8 cellular contexts compared by ENCODE assay signal in the genomic region with DNA sequence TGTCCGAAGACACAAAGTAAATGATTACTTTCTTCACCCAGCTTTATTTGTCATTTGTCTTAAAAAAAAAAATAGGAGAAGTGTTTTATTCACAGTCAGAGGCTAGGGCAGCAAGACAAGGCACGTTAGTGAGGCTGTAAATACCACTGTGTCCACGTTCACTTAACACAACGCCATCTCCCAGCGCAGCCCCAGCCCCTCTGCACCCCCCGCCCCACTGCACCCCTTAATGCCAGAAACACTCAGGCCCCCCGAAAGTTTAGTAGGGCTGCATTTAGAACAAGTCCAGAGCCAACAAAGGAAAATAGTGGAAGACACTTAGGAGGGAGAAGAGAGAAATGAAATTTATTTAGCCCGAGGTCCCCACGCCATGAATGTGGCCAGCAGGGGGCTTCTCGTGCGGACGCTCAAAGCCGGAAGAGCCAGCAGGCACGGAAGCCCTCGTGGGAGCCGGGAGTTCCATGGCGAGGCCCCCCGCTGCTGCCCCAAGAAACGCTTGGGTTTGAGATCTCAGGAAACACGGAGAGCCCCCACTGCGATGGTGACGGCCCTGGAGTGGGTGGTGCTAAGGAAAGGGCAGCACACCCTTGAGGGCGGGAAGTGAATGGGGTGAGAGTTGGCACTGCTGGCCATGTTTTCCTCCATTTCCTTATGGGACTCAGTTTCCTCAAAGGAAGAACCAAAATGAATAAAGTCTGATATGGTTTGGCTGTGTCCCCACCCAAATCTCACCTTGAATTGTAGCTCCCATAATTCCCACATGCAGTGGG. TPM values are rescaled to one million over a fixed set of nuclear protein-coding genes. Genes with fewer than 3 reads are reported as not detected.
DNase-seq lines count a peak whose midpoint lies in the region; ATAC-seq and TF ChIP-seq lines count a peak whose summit lies in the region.

No MANE protein-coding gene starts in this region.

- H3K36me3 Mint-ChIP-seq in naive B cell, result no peaks in the 10 kb centered on the region
- no peaks in the 10 kb centered on the region for H3K36me3 Mint-ChIP-seq in stimulated activated naive CD8-positive, alpha-beta T cell treated with anti-CD3 and anti-CD28 coated beads, Interleukin-15, Interleukin-2, amounts not matched to agents 100 ng/mL and 50 ng/mL, for 24 hours (ENCODE audit: low read depth)

- peak overlapping the region; percentile 49 for H3K4me3 ChIP-seq in AG04449 (ENCODE audit: low read depth, low read length)

- H3K9me3 Mint-ChIP-seq in naive B cell, result peaks cover 0 to 2% (median 0%) of the 10 kb centered on the region in 7 donors
- H3K9me3 Mint-ChIP-seq in stimulated activated naive CD8-positive, alpha-beta T cell treated with anti-CD3 and anti-CD28 coated beads, Interleukin-15, Interleukin-2, amounts not matched to agents 100 ng/mL and 50 ng/mL, for 24 hours, result peaks cover 11% of the 10 kb centered on the region

- peaks cover 5 to 19% (median 10%) of the 10 kb centered on the region in 3 donors for H3K27me3 Mint-ChIP-seq in naive B cell
- H3K27me3 Mint-ChIP-seq in stimulated activated naive CD8-positive, alpha-beta T cell treated with anti-CD3 and anti-CD28 coated beads, Interleukin-15, Interleukin-2, amounts not matched to agents 100 ng/mL and 50 ng/mL, for 24 hours, result peaks cover 22% of the 10 kb centered on the region

- peak overlapping the region; percentile 77 to 94 (median 88) for H3K27ac Mint-ChIP-seq in naive B cell
- H3K27ac Mint-ChIP-seq in stimulated activated naive CD8-positive, alpha-beta T cell treated with anti-CD3 and anti-CD28 coated beads, Interleukin-15, Interleukin-2, amounts not matched to agents 100 ng/mL and 50 ng/mL, for 24 hours, result peak overlapping the region; percentile 83

- TF ChIP-seq CTCF in AG04449 (IDR thresholded peaks at IDR 0.05; ENCODE audit: insufficient read depth, low read length, missing control alignments), result peak; percentile 73

- no peak for DNase-seq in AG04449 (ENCODE audit: low read depth, low spot score)
- DNase-seq in GM19238 (ENCODE audit: insufficient read length, low spot score), result peak; percentile 51
- peak; percentile 55 for DNase-seq in NCI-H69 (lab: John Stamatoyannopoulos, UW)
- DNase-seq in activated T-cell treated with anti-CD3 and anti-CD28 coated beads, Interleukin-2, amount 50 U/mL, for 1 hour, result peak; percentile 59
- DNase-seq in naive B cell, result peak; percentile 58

- CTCF ChIA-PET in AG04449 (lab: Yijun Ruan, JAX), result interaction anchor here (0.6 to 9.2 kb wide), 18 partner anchors 10 to 916 kb away, joined by 3 to 198 read pairs (median 5); no protein-coding TSS in a partner anchor

- H3K4me3 Mint-ChIP-seq in naive B cell, result peak overlapping the region; percentile 82 to 95 (median 88)
- peak overlapping the region; percentile 67 for H3K4me3 Mint-ChIP-seq in stimulated activated naive CD8-positive, alpha-beta T cell treated with anti-CD3 and anti-CD28 coated beads, Interleukin-15, Interleukin-2, amounts not matched to agents 100 ng/mL and 50 ng/mL, for 24 hours

- peak; percentile 49 for ATAC-seq in esophagus mucosa
- peak; percentile 57 to 69 for ATAC-seq in naive B cell (ENCODE audit: low read depth in 2 of 2)
- no peak for ATAC-seq in HG02798 (IDR thresholded peaks at IDR 0.05; ENCODE audit: poor library complexity, unreplicated experiment)

- H3K4me1 Mint-ChIP-seq in naive B cell, result peaks cover 7 to 15% (median 12%) of the 10 kb centered on the region in 3 donors
- peaks cover 43% of the 10 kb centered on the region for H3K4me1 Mint-ChIP-seq in stimulated activated naive CD8-positive, alpha-beta T cell treated with anti-CD3 and anti-CD28 coated beads, Interleukin-15, Interleukin-2, amounts not matched to agents 100 ng/mL and 50 ng/mL, for 24 hours (ENCODE audit: low read depth)

- POLR2A ChIA-PET in AG04449 (lab: Yijun Ruan, JAX), result no interaction called here

RNA-seq across cellular contexts. Expression of gene IYD, which starts 50.2 kb away (rescaled TPM):
- not detected for total RNA-seq in esophagus mucosa
- not detected for polyA plus RNA-seq in naive B cell (ENCODE audit: low read depth in 6 of 6)
